ENCODE assay signal across 32 cellular contexts in the genomic region with DNA sequence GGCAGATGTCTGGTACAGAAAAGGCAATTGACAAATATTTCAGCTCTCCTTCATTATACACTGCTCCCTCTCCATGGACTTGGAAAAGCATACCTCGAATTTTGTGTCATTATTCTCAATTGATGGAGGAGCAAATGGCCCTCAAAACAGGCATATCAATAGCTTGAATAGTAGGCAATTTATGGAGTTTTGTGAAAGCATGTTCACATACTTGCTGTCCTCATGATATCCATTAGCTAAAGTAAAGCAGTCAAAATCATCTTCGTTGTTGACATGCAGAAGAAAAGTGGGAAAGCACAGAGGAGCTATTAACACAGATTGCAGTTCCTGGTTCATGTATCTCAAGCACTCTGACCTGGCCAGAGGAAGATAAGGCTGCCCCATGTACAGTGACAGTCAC.
DNase-seq lines count a peak whose midpoint lies in the region; ATAC-seq, FAIRE-seq and TF ChIP-seq lines count a peak whose summit lies in the region.
"Had no signal": no experiment of that assay in that cellular context is flagged by ENCODE, and none has a peak within 500 bp of the region (broad histone marks: within the 10 kb centered on the region; RNA-seq: fewer than 3 reads in every experiment).

No MANE protein-coding gene starts in this region.

- H4K8ac ChIP-seq in neuronal stem cell (ENCODE audit: low read depth, low read length) = no peak overlapping the region

- DNase-seq in D721Med (ENCODE audit: insufficient read length, low spot score) (no peak), neuronal stem cell (ENCODE audit: low spot score) (no peak), left lung (no peak)
- DNase-seq: 8988T; ACHN; AML-193; BE2C; C1 segment of cervical spinal cord; Caco-2; Calu3; CD4-positive, alpha-beta memory T cell; CD4-positive, alpha-beta T cell; CD4-positive, CD25-positive, alpha-beta regulatory T cell; CD8-positive, alpha-beta memory T cell; CD8-positive, alpha-beta T cell; COR-L47; DMS 273 treated with DMSO at 0.1 percent for 48 hours; DMS153; DMS53; DMS79; DMS79 treated with DMSO at 0.1 percent for 48 hours; DND-41; EL had no signal

- H3K4me2 ChIP-seq in neural cell (ENCODE audit: low read length) (no peak overlapping the region), neuronal stem cell (ENCODE audit: insufficient read depth, low read length, poor library complexity, severe bottlenecking) (no peak overlapping the region)
- H3K4me2 ChIP-seq: A549; BLaER1; BLaER1 treated with 17β-estradiol and CSF1 and Interleukin-3, amounts not matched to agents 10 nM and 100 nM had no signal

- H3K9me3 ChIP-seq in neural cell (ENCODE audit: low read length) = no peaks in the 10 kb centered on the region
- no peaks in the 10 kb centered on the region for H3K9me3 ChIP-seq in neuronal stem cell (replicated peaks in 1 of 2; ENCODE audit: control insufficient read depth in 2 of 2, insufficient read depth in 1 of 2, low read depth in 1 of 2, low read length in 2 of 2)
- H3K9me3 ChIP-seq in left lung = no peaks in the 10 kb centered on the region
- H3K9me3 ChIP-seq: A549, BE2C, BLaER1, Caco-2 had no signal

- H3K36me3 ChIP-seq in neural cell (ENCODE audit: insufficient read depth, low read length) (no peaks in the 10 kb centered on the region), neuronal stem cell (replicated peaks in 1 of 2; ENCODE audit: control insufficient read depth in 2 of 2, insufficient read depth in 2 of 2, low read length in 2 of 2) (peaks cover 0 to 2% of the 10 kb centered on the region in 2 donors), left lung (no peaks in the 10 kb centered on the region)
- H3K36me3 ChIP-seq: BE2C; BLaER1; BLaER1 treated with 17β-estradiol and CSF1 and Interleukin-3, amounts not matched to agents 10 nM and 100 nM had no signal

- intact Hi-C loops in left lung (cut with DNase I) = no loop called here

- H3K79me2 ChIP-seq in neural cell (replicated peaks; ENCODE audit: insufficient read depth, low read length) = no peaks in the 10 kb centered on the region

- TF ChIP-seq CTCF in D721Med (IDR thresholded peaks at IDR 0.05; ENCODE audit: insufficient read depth, missing control alignments) = no peak
- TF ChIP-seq CTCF in neural cell (IDR thresholded peaks at IDR 0.05; ENCODE audit: poor library complexity, severe bottlenecking) = no peak
- no peak for TF ChIP-seq CTCF in left lung (IDR thresholded peaks at IDR 0.05)

- no peak overlapping the region for H3K4ac ChIP-seq in neuronal stem cell (ENCODE audit: low read length)

- no peak overlapping the region for H3K9ac ChIP-seq in neural cell (ENCODE audit: low read length)
- no peak overlapping the region for H3K9ac ChIP-seq in neuronal stem cell (ENCODE audit: low read depth, low read length, poor library complexity)
- H3K9ac ChIP-seq: BLaER1; BLaER1 treated with 17β-estradiol and CSF1 and Interleukin-3, amounts not matched to agents 10 nM and 100 nM had no signal

- H3K18ac ChIP-seq in neuronal stem cell (ENCODE audit: low read length) = no peak overlapping the region

- H3K4me3 ChIP-seq in neural cell (ENCODE audit: low read length) (no peak overlapping the region), neuronal stem cell (ENCODE audit: low read length in 2 of 2) (no peak overlapping the region), left lung (no peak overlapping the region)
- H3K4me3 ChIP-seq: A549; BLaER1; BLaER1 treated with 17β-estradiol and CSF1 and Interleukin-3, amounts not matched to agents 10 nM and 100 nM had no signal

- no peak overlapping the region for H2AFZ ChIP-seq in neural cell (ENCODE audit: low read depth, low read length)
- H2AFZ ChIP-seq in neuronal stem cell (ENCODE audit: low read length) = no peak overlapping the region

- H3K27me3 ChIP-seq in neural cell (ENCODE audit: insufficient read depth, low read depth, low read length) = no peaks in the 10 kb centered on the region
- H3K27me3 ChIP-seq in neuronal stem cell (ENCODE audit: control insufficient read depth in 3 of 3, insufficient read depth in 3 of 3, low read depth in 1 of 3, low read length in 3 of 3) = peaks cover 0 to 4% (median 0%) of the 10 kb centered on the region in 3 experiments
- H3K27me3 ChIP-seq in left lung = no peaks in the 10 kb centered on the region
- H3K27me3 ChIP-seq: BLaER1; BLaER1 treated with 17β-estradiol and CSF1 and Interleukin-3, amounts not matched to agents 10 nM and 100 nM had no signal

- FAIRE-seq in D721Med (lab: Jason Lieb, UNC) = peak; percentile 56
- FAIRE-seq: A204.1, A549 had no signal

- H4K91ac ChIP-seq in neuronal stem cell (ENCODE audit: low read depth, low read length, poor library complexity) = no peak overlapping the region

- H4K20me1 ChIP-seq in neural cell (ENCODE audit: insufficient read depth) = no peaks in the 10 kb centered on the region
- H4K20me1 ChIP-seq: BLaER1; BLaER1 treated with 17β-estradiol and CSF1 and Interleukin-3, amounts not matched to agents 10 nM and 100 nM had no signal

- WGBS in neuronal stem cell (ENCODE audit: extremely low coverage in 2 of 2, insufficient read length in 2 of 2, insufficient replicate concordance in 1 of 2), 2 donors = no CpG with 5 or more reads among the region's 2 CpGs

- H3K4me1 ChIP-seq in neuronal stem cell (ENCODE audit: control insufficient read depth in 2 of 2, insufficient read depth in 1 of 2, low read depth in 1 of 2, low read length in 2 of 2) (peaks cover 0 to 6% of the 10 kb centered on the region in 2 donors), left lung (no peaks in the 10 kb centered on the region)
- H3K4me1 ChIP-seq: A549; BE2C; BLaER1; BLaER1 treated with 17β-estradiol and CSF1 and Interleukin-3, amounts not matched to agents 10 nM and 100 nM had no signal

- H3F3A ChIP-seq in neural cell (ENCODE audit: insufficient read depth, low read length, poor library complexity, severe bottlenecking) = peaks cover 4% of the 10 kb centered on the region

- no peaks in the 10 kb centered on the region for H3K9me2 ChIP-seq in neural cell (ENCODE audit: insufficient read depth, low read length)

- peaks cover 2% of the 10 kb centered on the region for H3K79me1 ChIP-seq in neuronal stem cell (ENCODE audit: low read depth, low read length)

- H2BK120ac ChIP-seq in neuronal stem cell (ENCODE audit: low read depth, low read length) = peak overlapping the region; percentile 4

- H3K27ac ChIP-seq in neural cell (ENCODE audit: low read length) = no peak overlapping the region
- no peak overlapping the region for H3K27ac ChIP-seq in neuronal stem cell (replicated peaks; ENCODE audit: low read length)
- no peak overlapping the region for H3K27ac ChIP-seq in left lung
- H3K27ac ChIP-seq: 22Rv1; A549; BLaER1; BLaER1 treated with 17β-estradiol and CSF1 and Interleukin-3, amounts not matched to agents 10 nM and 100 nM; C4-2B had no signal

- no peak overlapping the region for H2BK12ac ChIP-seq in neuronal stem cell (ENCODE audit: low read length)

- TF ChIP-seq EP300 in neural cell (conservative IDR thresholded peaks at IDR 0.05; ENCODE audit: poor library complexity, severe bottlenecking) = peak; percentile 54

- no peak overlapping the region for H3K14ac ChIP-seq in neuronal stem cell (ENCODE audit: low read length)

- ATAC-seq in left lung (no peak), HG02610 (IDR thresholded peaks at IDR 0.05; ENCODE audit: unreplicated experiment) (no peak), HG03342 (IDR thresholded peaks at IDR 0.05; ENCODE audit: unreplicated experiment) (no peak)
- ATAC-seq: A549; CD8-positive, alpha-beta T cell had no signal

- TF ChIP-seq RAD21 in neural cell (conservative IDR thresholded peaks at IDR 0.05) = no peak

- H3K23ac ChIP-seq in neuronal stem cell (ENCODE audit: low read depth, low read length, poor library complexity) = no peak overlapping the region

- H2BK15ac ChIP-seq in neuronal stem cell (ENCODE audit: low read length) = no peak overlapping the region

- H2BK5ac ChIP-seq in neuronal stem cell (ENCODE audit: low read length) = no peak overlapping the region

- H2AK5ac ChIP-seq in neuronal stem cell (ENCODE audit: low read depth, low read length) = no peak overlapping the region

TF ChIP-seq in neural cell, 6 proteins besides CTCF, POLR2A, EP300 and RAD21:
- peak; percentile 72 for TF ChIP-seq POLR2AphosphoS5 (IDR thresholded peaks at IDR 0.05)
- TF ChIP-seq TAF1 (IDR thresholded peaks at IDR 0.05; ENCODE audit: low read depth) = no peak
